Comparison of ENCODE assay signal across 12 cellular contexts in genomic region chr5:89729623-89730390, GRCh38.
DNase-seq lines count a peak whose midpoint lies in the region; ATAC-seq, FAIRE-seq and TF ChIP-seq lines count a peak whose summit lies in the region.
"Had no signal": no experiment of that assay in that cellular context is flagged by ENCODE, and none has a peak within 500 bp of the region (broad histone marks: within the 10 kb centered on the region; RNA-seq: fewer than 3 reads in every experiment).

No MANE protein-coding gene starts in this region.

- no peaks in the 10 kb centered on the region for H3K27me3 ChIP-seq in pancreas

- no peaks in the 10 kb centered on the region for H3K36me3 ChIP-seq in pancreas

- no peak for TF ChIP-seq CTCF in pancreas (IDR thresholded peaks at IDR 0.05)

- no peaks in the 10 kb centered on the region for H3K9me3 ChIP-seq in pancreas

- WGBS in pancreas, 2 donors: 54 to 60% methylated on average over 2 of the region's 2 CpGs

- no peak overlapping the region for H3K27ac ChIP-seq in pancreas
- H3K27ac ChIP-seq: epithelial cell of prostate had no signal

- no peak for FAIRE-seq in pancreas (lab: Jason Lieb, UNC)

- peak; percentile 14 for DNase-seq in DMS 273 (lab: John Stamatoyannopoulos, UW; ENCODE audit: unreplicated experiment)
- DNase-seq in DMS 273 treated with DMSO at 0.1 percent for 48 hours (lab: John Stamatoyannopoulos, UW): no peak
- DNase-seq in HS-5 (ENCODE audit: low read depth): peak; percentile 3
- peak; percentile 29 for DNase-seq in astrocyte of the hippocampus (ENCODE audit: low read depth, low spot score)
- no peak for DNase-seq in pancreas
- DNase-seq in NCI-H774 (lab: John Stamatoyannopoulos, UW): no peak
- DNase-seq in NCI-H128 (lab: John Stamatoyannopoulos, UW; ENCODE audit: unreplicated experiment): no peak
- DNase-seq: 8988T; activated T-cell treated with anti-CD3 and anti-CD28 coated beads, Interleukin-2, amount 50 U/mL, for 24 hours; natural killer cell had no signal

- intact Hi-C loops in pancreas (cut with DNase I): no loop called here

- H3K4me1 ChIP-seq in pancreas: peaks cover 0 to 9% (median 4%) of the 10 kb centered on the region in 3 donors

- no peak overlapping the region for H3K4me3 ChIP-seq in pancreas

- peak; percentile 28 to 82 (median 64) for ATAC-seq in pancreas
- no peak for ATAC-seq in HG03571 (IDR thresholded peaks at IDR 0.05; ENCODE audit: unreplicated experiment)
- ATAC-seq: natural killer cell had no signal

Comparison
In these comparisons a context has a peak if more than half of its experiments do, and no peak if none do; other contexts are left out.
1. DNase-seq: peak in DMS 273 (single experiment), HS-5 (single experiment) and astrocyte of the hippocampus (single experiment); none in DMS 273 treated with DMSO at 0.1 percent for 48 hours (single experiment), pancreas (0 of 6), NCI-H774 (single experiment) and NCI-H128 (single experiment).